ENCODE assay signal across 11 cellular contexts in genomic region chr1:14140800-14141526, GRCh38.
A peak's percentile ranks its signal among the peaks of the same experiment; 100 is the strongest.
DNase-seq lines count a peak whose midpoint lies in the region; ATAC-seq and TF ChIP-seq lines count a peak whose summit lies in the region.
"Had no signal": no experiment of that assay in that cellular context is flagged by ENCODE, and none has a peak within 500 bp of the region (broad histone marks: within the 10 kb centered on the region; RNA-seq: fewer than 3 reads in every experiment).

No MANE protein-coding gene starts in this region.

- no peak for TF ChIP-seq EP300 in suprapubic skin (IDR thresholded peaks at IDR 0.05)

- no peaks in the 10 kb centered on the region for H3K27me3 Mint-ChIP-seq in chondrocyte (ENCODE audit: low read depth)

- peak; percentile 74 for DNase-seq in NCI-H1092 (lab: John Stamatoyannopoulos, UW)
- DNase-seq in cerebellum (ENCODE audit: low spot score) = peak; percentile 91
- DNase-seq in inferior parietal cortex (ENCODE audit: extremely low spot score) = peak; percentile 36
- DNase-seq in suprapubic skin (ENCODE audit: low spot score in 2 of 2) = no peak
- no peak for DNase-seq in mucosa of descending colon
- DNase-seq in chondrocyte (ENCODE audit: low spot score) = no peak
- DNase-seq: activated T-cell treated with anti-CD3 and anti-CD28 coated beads, Interleukin-2, amount 50 U/mL, for 1 hour; CD4-positive, alpha-beta memory T cell; NCI-H1930 had no signal

- H3K9me3 Mint-ChIP-seq in chondrocyte (ENCODE audit: low read depth) = peaks cover 9% of the 10 kb centered on the region

- H3K9me3 ChIP-seq in suprapubic skin = no peaks in the 10 kb centered on the region
- H3K9me3 ChIP-seq in mucosa of descending colon = no peaks in the 10 kb centered on the region

- no peak for ATAC-seq in mucosa of descending colon
- ATAC-seq in HG03565 (IDR thresholded peaks at IDR 0.05; ENCODE audit: unreplicated experiment) = no peak
- ATAC-seq in GM18858 (IDR thresholded peaks at IDR 0.05; ENCODE audit: unreplicated experiment) = no peak

- no peak for TF ChIP-seq POLR2A in suprapubic skin (IDR thresholded peaks at IDR 0.05)

- intact Hi-C loops in mucosa of descending colon (cut with DNase I, micrococcal nuclease) = no loop called here

- peak overlapping the region; percentile 7 for H3K27ac ChIP-seq in suprapubic skin

- H3K27me3 ChIP-seq in suprapubic skin = no peaks in the 10 kb centered on the region

- H3K4me3 ChIP-seq in suprapubic skin (no peak overlapping the region), mucosa of descending colon (no peak overlapping the region)

- no peak overlapping the region for H3K27ac Mint-ChIP-seq in chondrocyte (ENCODE audit: unreplicated experiment)
- H3K27ac Mint-ChIP-seq: CD4-positive, alpha-beta memory T cell had no signal

- TF ChIP-seq CTCF in suprapubic skin (IDR thresholded peaks at IDR 0.05) (no peak), mucosa of descending colon (IDR thresholded peaks at IDR 0.05) (no peak), chondrocyte (IDR thresholded peaks at IDR 0.05) (no peak)

- WGBS in suprapubic skin = 42% methylated on average over 16 of the region's 17 CpGs

- peaks cover 41% of the 10 kb centered on the region for H3K4me1 ChIP-seq in suprapubic skin
- H3K4me1 ChIP-seq in mucosa of descending colon (ENCODE audit: low read depth) = no peaks in the 10 kb centered on the region

- H3K4me3 Mint-ChIP-seq in chondrocyte (ENCODE audit: unreplicated experiment) = no peak overlapping the region
- H3K4me3 Mint-ChIP-seq: CD4-positive, alpha-beta memory T cell had no signal

- no peaks in the 10 kb centered on the region for H3K36me3 ChIP-seq in suprapubic skin
- H3K36me3 ChIP-seq in mucosa of descending colon (ENCODE audit: low read depth) = no peaks in the 10 kb centered on the region

- H3K36me3 Mint-ChIP-seq in chondrocyte (ENCODE audit: low read depth) = no peaks in the 10 kb centered on the region
- H3K36me3 Mint-ChIP-seq: CD4-positive, alpha-beta memory T cell had no signal

- H3K4me1 Mint-ChIP-seq in chondrocyte (ENCODE audit: low read depth) = no peaks in the 10 kb centered on the region
- H3K4me1 Mint-ChIP-seq: CD4-positive, alpha-beta memory T cell had no signal

Comparison
In these comparisons a context has a peak if more than half of its experiments do, and no peak if none do; other contexts are left out.
1. DNase-seq: peak in NCI-H1092 (single experiment), cerebellum (single experiment) and inferior parietal cortex (single experiment); none in suprapubic skin (0 of 2), mucosa of descending colon (0 of 3) and chondrocyte (single experiment).